In the genomic region with DNA sequence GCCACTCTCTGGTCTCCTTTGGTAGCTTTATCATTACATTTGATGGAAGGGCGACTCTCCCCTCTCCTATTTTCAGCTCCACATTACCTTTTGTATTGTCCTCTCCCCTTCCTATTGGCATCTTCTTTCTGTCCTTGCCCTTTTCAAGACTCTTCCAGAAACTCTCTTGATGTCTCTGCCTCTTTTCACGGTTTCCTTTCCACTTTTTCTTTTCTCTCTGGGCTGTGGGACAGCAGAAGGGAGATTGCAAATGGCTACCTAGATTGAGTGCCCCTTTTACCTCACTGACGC, we compare ENCODE assay signal across 7 cellular contexts. TPM values are rescaled to one million over a fixed set of nuclear protein-coding genes. Genes with fewer than 3 reads are reported as not detected.
A peak's percentile ranks its signal among the peaks of the same experiment; 100 is the strongest.
DNase-seq lines count a peak whose midpoint lies in the region; ATAC-seq and TF ChIP-seq lines count a peak whose summit lies in the region.

No MANE protein-coding gene starts in this region.

- no peak for TF ChIP-seq POLR2A in HCT116 (IDR thresholded peaks at IDR 0.05; ENCODE audit: borderline replicate concordance, extremely low read depth, insufficient read depth, insufficient read length)

- no peak for DNase-seq in HCT116 (ENCODE audit: low read depth, low spot score)
- DNase-seq in T-helper 17 cell: no peak
- no peak for DNase-seq in stimulated activated effector memory CD8-positive, alpha-beta T cell treated with anti-CD3 and anti-CD28 coated beads, Interleukin-12 subunit alpha, Interleukin-12 subunit beta, amount 100 ng/mL, for 72 hours (ENCODE audit: low spot score in 2 of 2)
- no peak for DNase-seq in cerebellar nuclear complex (lab: John Stamatoyannopoulos, UW)
- DNase-seq in mucosa of gallbladder (ENCODE audit: low spot score): no peak
- no peak for DNase-seq in effector CD8-positive, alpha-beta T cell (lab: John Stamatoyannopoulos, UW)

- no peaks in the 10 kb centered on the region for H3K9me2 ChIP-seq in HCT116 (ENCODE audit: insufficient read depth)

- CTCF ChIA-PET in HCT116 (lab: Charles Lee): interaction anchor here (1.3 to 1.5 kb wide), 3 partner anchors 12 to 36 kb away, joined by 3 to 8 read pairs (median 6); no protein-coding TSS in a partner anchor

- H3K4me1 Mint-ChIP-seq in T-helper 17 cell: peaks cover 37% of the 10 kb centered on the region
- peaks cover 52% of the 10 kb centered on the region for H3K4me1 Mint-ChIP-seq in stimulated activated effector memory CD8-positive, alpha-beta T cell treated with anti-CD3 and anti-CD28 coated beads, Interleukin-12 subunit alpha, Interleukin-12 subunit beta, amount 100 ng/mL, for 72 hours

- peak overlapping the region; percentile 96 for H3K27ac Mint-ChIP-seq in T-helper 17 cell
- peak overlapping the region; percentile 77 for H3K27ac Mint-ChIP-seq in stimulated activated effector memory CD8-positive, alpha-beta T cell treated with anti-CD3 and anti-CD28 coated beads, Interleukin-12 subunit alpha, Interleukin-12 subunit beta, amount 100 ng/mL, for 72 hours

- H3K36me3 Mint-ChIP-seq in T-helper 17 cell (ENCODE audit: low read depth): peaks cover 2% of the 10 kb centered on the region
- peaks cover 14% of the 10 kb centered on the region for H3K36me3 Mint-ChIP-seq in stimulated activated effector memory CD8-positive, alpha-beta T cell treated with anti-CD3 and anti-CD28 coated beads, Interleukin-12 subunit alpha, Interleukin-12 subunit beta, amount 100 ng/mL, for 72 hours

- no peaks in the 10 kb centered on the region for H4K20me1 ChIP-seq in HCT116 (ENCODE audit: insufficient read depth)

- BruUV-seq in HCT116 (replicated peaks; lab: Mats Ljungman, UMichigan): no TSS peak

- peak overlapping the region; percentile 34; the same call in 1 of the 2 replicates for H3K27ac ChIP-seq in HCT116 (ENCODE audit: low read depth, low read length)

- H3K9me3 ChIP-seq in HCT116 (ENCODE audit: control insufficient read depth in 1 of 2, insufficient read depth in 1 of 2, low read depth in 1 of 2, low read length in 2 of 2) (no peaks in the 10 kb centered on the region), T-helper 17 cell (ENCODE audit: control insufficient read depth, low read length, poor library complexity, severe bottlenecking) (no peaks in the 10 kb centered on the region)

- intact Hi-C loops in HCT116 (cut with micrococcal nuclease): no loop called here

- no peaks in the 10 kb centered on the region for H3K36me3 ChIP-seq in HCT116 (ENCODE audit: control insufficient read depth in 1 of 2, insufficient read depth in 2 of 2, low read length in 2 of 2)

- no peak for TF ChIP-seq CTCF in HCT116 (IDR thresholded peaks at IDR 0.05 in 2 of 3, conservative IDR thresholded peaks at IDR 0.05 in 1 of 3; ENCODE audit: borderline replicate concordance in 1 of 3, insufficient read depth in 1 of 3, low read depth in 2 of 3, low read length in 2 of 3)

- TF ChIP-seq RAD21 in HCT116 (IDR thresholded peaks at IDR 0.05; ENCODE audit: low read depth): no peak

- peak overlapping the region in 1 of 2 experiments; percentile 43; a peak in 2 of 4 replicates for H3K4me3 ChIP-seq in HCT116 (replicated peaks in 1 of 2; ENCODE audit: low read depth in 1 of 2, low read length in 2 of 2)
- peak overlapping the region; percentile 31 for H3K4me3 ChIP-seq in iPS-11a (ENCODE audit: low read depth, low read length)

- H3K79me2 ChIP-seq in HCT116 (ENCODE audit: insufficient read depth, low read length): no peaks in the 10 kb centered on the region

- RAD21 ChIA-PET in HCT116 (lab: Charles Lee; ENCODE audit: low non-redundant PET in 1 of 2, low total read pairs in 2 of 2, uncharacterized antibody in 2 of 2, unreplicated experiment in 2 of 2): no interaction called here

- no peaks in the 10 kb centered on the region for H3K27me3 ChIP-seq in HCT116 (ENCODE audit: insufficient read depth, low read length)

- peak overlapping the region; percentile 74 for H2AFZ ChIP-seq in HCT116 (ENCODE audit: low read depth, low read length, poor library complexity, severe bottlenecking)

- H3K27me3 Mint-ChIP-seq in T-helper 17 cell: peaks cover 12% of the 10 kb centered on the region

- H3K4me2 ChIP-seq in HCT116 (ENCODE audit: low read length): peak overlapping the region; percentile 73

- H3K4me3 Mint-ChIP-seq in T-helper 17 cell: peak overlapping the region; percentile 94
- peak overlapping the region; percentile 70 for H3K4me3 Mint-ChIP-seq in stimulated activated effector memory CD8-positive, alpha-beta T cell treated with anti-CD3 and anti-CD28 coated beads, Interleukin-12 subunit alpha, Interleukin-12 subunit beta, amount 100 ng/mL, for 72 hours

- H3K4me1 ChIP-seq in HCT116 (ENCODE audit: control insufficient read depth in 1 of 2, insufficient read depth in 2 of 2, low read length in 2 of 2): peaks cover 55 to 74% of the 10 kb centered on the region in 2 experiments

- H3K9ac ChIP-seq in HCT116 (ENCODE audit: low read length): peak overlapping the region; percentile 44

- H3K9me3 Mint-ChIP-seq in stimulated activated effector memory CD8-positive, alpha-beta T cell treated with anti-CD3 and anti-CD28 coated beads, Interleukin-12 subunit alpha, Interleukin-12 subunit beta, amount 100 ng/mL, for 72 hours: no peaks in the 10 kb centered on the region

- ATAC-seq in HCT116 (no peak), T-helper 17 cell (no peak)
- no peak for ATAC-seq in stimulated activated effector memory CD8-positive, alpha-beta T cell treated with anti-CD3 and anti-CD28 coated beads, Interleukin-12 subunit alpha, Interleukin-12 subunit beta, amount 100 ng/mL, for 72 hours

- POLR2A ChIA-PET in HCT116 (lab: Charles Lee): interaction anchor here (1.1 to 4.2 kb wide), 4 partner anchors 9 to 30 kb away, joined by 3 to 19 read pairs (median 9); no protein-coding TSS in a partner anchor

TF ChIP-seq in HCT116, 20 proteins besides CTCF, POLR2A, EP300 and RAD21:
- TF ChIP-seq, protein P1, sequence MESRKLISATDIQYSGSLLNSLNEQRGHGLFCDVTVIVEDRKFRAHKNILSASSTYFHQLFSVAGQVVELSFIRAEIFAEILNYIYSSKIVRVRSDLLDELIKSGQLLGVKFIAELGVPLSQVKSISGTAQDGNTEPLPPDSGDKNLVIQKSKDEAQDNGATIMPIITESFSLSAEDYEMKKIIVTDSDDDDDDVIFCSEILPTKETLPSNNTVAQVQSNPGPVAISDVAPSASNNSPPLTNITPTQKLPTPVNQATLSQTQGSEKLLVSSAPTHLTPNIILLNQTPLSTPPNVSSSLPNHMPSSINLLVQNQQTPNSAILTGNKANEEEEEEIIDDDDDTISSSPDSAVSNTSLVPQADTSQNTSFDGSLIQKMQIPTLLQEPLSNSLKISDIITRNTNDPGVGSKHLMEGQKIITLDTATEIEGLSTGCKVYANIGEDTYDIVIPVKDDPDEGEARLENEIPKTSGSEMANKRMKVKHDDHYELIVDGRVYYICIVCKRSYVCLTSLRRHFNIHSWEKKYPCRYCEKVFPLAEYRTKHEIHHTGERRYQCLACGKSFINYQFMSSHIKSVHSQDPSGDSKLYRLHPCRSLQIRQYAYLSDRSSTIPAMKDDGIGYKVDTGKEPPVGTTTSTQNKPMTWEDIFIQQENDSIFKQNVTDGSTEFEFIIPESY (IDR thresholded peaks at IDR 0.05; ENCODE audit: extremely low read depth, insufficient replicate concordance, low read length): no peak
- TF ChIP-seq, protein P2, sequence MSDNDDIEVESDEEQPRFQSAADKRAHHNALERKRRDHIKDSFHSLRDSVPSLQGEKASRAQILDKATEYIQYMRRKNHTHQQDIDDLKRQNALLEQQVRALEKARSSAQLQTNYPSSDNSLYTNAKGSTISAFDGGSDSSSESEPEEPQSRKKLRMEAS (IDR thresholded peaks at IDR 0.05): no peak
- no peak for TF ChIP-seq EGR1 (IDR thresholded peaks at IDR 0.05; ENCODE audit: low read depth)
- no peak for TF ChIP-seq ZFX (IDR thresholded peaks at IDR 0.05)
- TF ChIP-seq, protein P3, sequence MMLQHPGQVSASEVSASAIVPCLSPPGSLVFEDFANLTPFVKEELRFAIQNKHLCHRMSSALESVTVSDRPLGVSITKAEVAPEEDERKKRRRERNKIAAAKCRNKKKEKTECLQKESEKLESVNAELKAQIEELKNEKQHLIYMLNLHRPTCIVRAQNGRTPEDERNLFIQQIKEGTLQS (IDR thresholded peaks at IDR 0.05): no peak
- TF ChIP-seq SRF (IDR thresholded peaks at IDR 0.05; ENCODE audit: low read depth): no peak
- TF ChIP-seq, protein P4, sequence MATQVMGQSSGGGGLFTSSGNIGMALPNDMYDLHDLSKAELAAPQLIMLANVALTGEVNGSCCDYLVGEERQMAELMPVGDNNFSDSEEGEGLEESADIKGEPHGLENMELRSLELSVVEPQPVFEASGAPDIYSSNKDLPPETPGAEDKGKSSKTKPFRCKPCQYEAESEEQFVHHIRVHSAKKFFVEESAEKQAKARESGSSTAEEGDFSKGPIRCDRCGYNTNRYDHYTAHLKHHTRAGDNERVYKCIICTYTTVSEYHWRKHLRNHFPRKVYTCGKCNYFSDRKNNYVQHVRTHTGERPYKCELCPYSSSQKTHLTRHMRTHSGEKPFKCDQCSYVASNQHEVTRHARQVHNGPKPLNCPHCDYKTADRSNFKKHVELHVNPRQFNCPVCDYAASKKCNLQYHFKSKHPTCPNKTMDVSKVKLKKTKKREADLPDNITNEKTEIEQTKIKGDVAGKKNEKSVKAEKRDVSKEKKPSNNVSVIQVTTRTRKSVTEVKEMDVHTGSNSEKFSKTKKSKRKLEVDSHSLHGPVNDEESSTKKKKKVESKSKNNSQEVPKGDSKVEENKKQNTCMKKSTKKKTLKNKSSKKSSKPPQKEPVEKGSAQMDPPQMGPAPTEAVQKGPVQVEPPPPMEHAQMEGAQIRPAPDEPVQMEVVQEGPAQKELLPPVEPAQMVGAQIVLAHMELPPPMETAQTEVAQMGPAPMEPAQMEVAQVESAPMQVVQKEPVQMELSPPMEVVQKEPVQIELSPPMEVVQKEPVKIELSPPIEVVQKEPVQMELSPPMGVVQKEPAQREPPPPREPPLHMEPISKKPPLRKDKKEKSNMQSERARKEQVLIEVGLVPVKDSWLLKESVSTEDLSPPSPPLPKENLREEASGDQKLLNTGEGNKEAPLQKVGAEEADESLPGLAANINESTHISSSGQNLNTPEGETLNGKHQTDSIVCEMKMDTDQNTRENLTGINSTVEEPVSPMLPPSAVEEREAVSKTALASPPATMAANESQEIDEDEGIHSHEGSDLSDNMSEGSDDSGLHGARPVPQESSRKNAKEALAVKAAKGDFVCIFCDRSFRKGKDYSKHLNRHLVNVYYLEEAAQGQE (IDR thresholded peaks at IDR 0.05; ENCODE audit: low read depth): no peak
- no peak for TF ChIP-seq JUND (IDR thresholded peaks at IDR 0.05)
- no peak for TF ChIP-seq SIN3A (IDR thresholded peaks at IDR 0.05; ENCODE audit: low read depth)
- no peak for TF ChIP-seq EZH2phosphoT487 (IDR thresholded peaks at IDR 0.05; ENCODE audit: borderline replicate concordance)
- no peak for TF ChIP-seq FOSL1 (IDR thresholded peaks at IDR 0.05; ENCODE audit: low read depth)
- no peak for TF ChIP-seq YY1 (IDR thresholded peaks at IDR 0.05; ENCODE audit: extremely low read depth, insufficient replicate concordance, low read depth, low read length)
- no peak for TF ChIP-seq EZH2 (IDR thresholded peaks at IDR 0.05)

RNA-seq across cellular contexts. Expression of a gene that starts 17.5 kb away (rescaled TPM):
- total RNA-seq in HCT116 (2021; ENCODE audit: unreplicated experiment) (30.5 TPM), T-helper 17 cell (100 to 1,000 TPM; 123 to 145 TPM), mucosa of gallbladder (13.9 TPM)
- polyA plus RNA-seq in HCT116 (2012): 19.3 and 20.5 TPM in 2 replicates
